Comparison of ENCODE assay signal across 8 cellular contexts in genomic region chr1:214551436-214552173, GRCh38. TPM values are rescaled to one million over a fixed set of nuclear protein-coding genes. Genes with fewer than 3 reads are reported as not detected.
DNase-seq lines count a peak whose midpoint lies in the region; ATAC-seq, FAIRE-seq and TF ChIP-seq lines count a peak whose summit lies in the region.

PTPN14 (minus strand) TSS chr1:214551602; CDS start chr1:214464803, 86,799 bp downstream.

- H3K4me1 ChIP-seq in RWPE2 (ENCODE audit: insufficient read depth, poor library complexity, severe bottlenecking) (peaks cover 19% of the 10 kb centered on the region), small intestine (ENCODE audit: control insufficient read depth in 2 of 2, insufficient read depth in 1 of 2, low read depth in 1 of 2, low read length in 1 of 2) (no peaks in the 10 kb centered on the region), OCI-LY7 (ENCODE audit: insufficient read depth, low read length, poor library complexity, severe bottlenecking) (no peaks in the 10 kb centered on the region)

- peak; percentile 26 for TF ChIP-seq CTCF in RWPE2 (IDR thresholded peaks at IDR 0.05; ENCODE audit: poor library complexity, severe bottlenecking)
- TF ChIP-seq CTCF in kidney epithelial cell (IDR thresholded peaks at IDR 0.05; ENCODE audit: insufficient read depth, low read length, poor library complexity, severe bottlenecking): peak; percentile 47
- no peak for TF ChIP-seq CTCF in OCI-LY7 (conservative IDR thresholded peaks at IDR 0.05; ENCODE audit: low read length)

- CTCF ChIA-PET in OCI-LY7 (lab: Charles Lee; ENCODE audit: unreplicated experiment): no interaction called here

- intact Hi-C loops in OCI-LY7 (cut with micrococcal nuclease; ENCODE audit: unreplicated experiment): no loop called here

- H3K4me3 ChIP-seq in RWPE2 (ENCODE audit: severe bottlenecking) (peak within 1 kb of the TSS; percentile 85), kidney epithelial cell (ENCODE audit: low read depth, low read length) (peak within 1 kb of the TSS; percentile 76), small intestine (ENCODE audit: low read depth in 1 of 2, low read length in 2 of 2) (peak within 1 kb of the TSS; percentile 61 to 67), OCI-LY7 (ENCODE audit: low read depth, low read length, poor library complexity, severe bottlenecking) (no peak within 1 kb of the TSS)

- no peak within 1 kb of the TSS for H2AFZ ChIP-seq in OCI-LY7 (ENCODE audit: low read length)

- H3K4me2 ChIP-seq in OCI-LY7 (ENCODE audit: low read length): no peak within 1 kb of the TSS

- POLR2A ChIA-PET in OCI-LY7 (lab: Charles Lee): no interaction called here

- no peaks in the 10 kb centered on the region for H3K79me2 ChIP-seq in OCI-LY7 (ENCODE audit: insufficient read depth, low read depth, low read length)

- H3K36me3 ChIP-seq in RWPE2 (ENCODE audit: low read depth) (peaks cover 10% of the 10 kb centered on the region), kidney epithelial cell (ENCODE audit: control insufficient read depth, insufficient read depth, low read length) (no peaks in the 10 kb centered on the region), small intestine (ENCODE audit: control insufficient read depth in 2 of 2, insufficient read depth in 2 of 2, low read length in 2 of 2) (no peaks in the 10 kb centered on the region), OCI-LY7 (ENCODE audit: insufficient read depth, low read length) (no peaks in the 10 kb centered on the region)

- ATAC-seq in HG02571 (IDR thresholded peaks at IDR 0.05; ENCODE audit: unreplicated experiment) (peak; percentile 52), RWPE2 (ENCODE audit: low read depth) (peak; percentile 62)

- BruUV-seq in OCI-LY7 (replicated peaks; lab: Mats Ljungman, UMichigan): no TSS peak

- 0 to 1% (median 1%) methylated on average over 37 to 67 of the region's 67 CpGs for whole genome bisulfite sequencing in small intestine, 3 donors

- H4K20me1 ChIP-seq in OCI-LY7 (ENCODE audit: insufficient read depth, low read length): no peaks in the 10 kb centered on the region

- H3K27me3 ChIP-seq in RWPE2 (ENCODE audit: insufficient read depth, poor library complexity, severe bottlenecking): no peaks in the 10 kb centered on the region
- H3K27me3 ChIP-seq in kidney epithelial cell (ENCODE audit: control insufficient read depth, insufficient read depth, low read length): no peaks in the 10 kb centered on the region
- peaks cover 0 to 2% of the 10 kb centered on the region in 2 donors for H3K27me3 ChIP-seq in small intestine (ENCODE audit: control insufficient read depth in 2 of 2, insufficient read depth in 2 of 2, low read length in 2 of 2)

- no peaks in the 10 kb centered on the region for H3K9me3 ChIP-seq in RWPE2 (ENCODE audit: severe bottlenecking)
- no peaks in the 10 kb centered on the region for H3K9me3 ChIP-seq in small intestine (ENCODE audit: control insufficient read depth, low read depth)
- H3K9me3 ChIP-seq in OCI-LY7 (ENCODE audit: low read length): no peaks in the 10 kb centered on the region

- H3K9me2 ChIP-seq in OCI-LY7 (ENCODE audit: insufficient read depth, low read length): no peaks in the 10 kb centered on the region

- H3K27ac ChIP-seq in RWPE2 (ENCODE audit: poor library complexity, severe bottlenecking): peak within 1 kb of the TSS; percentile 92
- H3K27ac ChIP-seq in small intestine (ENCODE audit: low read depth in 1 of 2, low read length in 1 of 2): peak within 1 kb of the TSS in 1 of 2 donors; percentile 97
- H3K27ac ChIP-seq in OCI-LY7 (ENCODE audit: low read depth, low read length, poor library complexity, severe bottlenecking): no peak within 1 kb of the TSS

- FAIRE-seq in small intestine (lab: Jason Lieb, UNC): no peak

- DNase-seq in NCI-H1417 (lab: John Stamatoyannopoulos, UW) (peak; percentile 5 to 65 (median 59)), NCI-H1417 treated with DMSO at 0.1 percent for 48 hours (lab: John Stamatoyannopoulos, UW) (no peak), RWPE2 (ENCODE audit: low spot score) (peak; percentile 84), cortex of kidney (lab: John Stamatoyannopoulos, UW) (peak; percentile 30), kidney epithelial cell (ENCODE audit: low read depth) (peak; percentile 77), small intestine (peak; percentile 81), OCI-LY7 (ENCODE audit: low spot score) (no peak)

RNA-seq across cellular contexts. Expression of gene PTPN14, which starts in this region (rescaled TPM):
- 30.7 and 37.4 TPM in 2 replicates for total RNA-seq in kidney epithelial cell
- 1 to 10 TPM in 1 of 3 donors, under 1 TPM in 2; 0.45 to 5.8 (median 0.54) TPM for polyA plus RNA-seq in small intestine
- total RNA-seq in OCI-LY7 (2014; rRNA removed; shearing (Covaris generic)): not detected in 2 replicates
- not detected in 2 replicates for total RNA-seq in OCI-LY7 (2022)

Comparison
In these comparisons a context has a peak if more than half of its experiments do, and no peak if none do; other contexts are left out.
1. RNA of gene PTPN14 (total RNA-seq): 30.7 to 37.4 TPM in kidney epithelial cell; not detected in OCI-LY7; every median in the first group is over 10 times any median in the second.
2. DNase-seq: peak in NCI-H1417 (3 of 3), RWPE2 (single experiment), cortex of kidney (single experiment), kidney epithelial cell (single experiment) and small intestine (single experiment); none in NCI-H1417 treated with DMSO at 0.1 percent for 48 hours (single experiment) and OCI-LY7 (single experiment).